ENCODE assay signal across 8 cellular contexts in genomic region chr20:43955244-43956191, GRCh38. TPM values are rescaled to one million over a fixed set of nuclear protein-coding genes. Genes with fewer than 3 reads are reported as not detected.
DNase-seq lines count a peak whose midpoint lies in the region; ATAC-seq and TF ChIP-seq lines count a peak whose summit lies in the region.

No MANE protein-coding gene starts in this region.

- H3K4me1 ChIP-seq in BLaER1 (peaks cover 88% of the 10 kb centered on the region), BE2C (peaks cover under 1% of the 10 kb centered on the region; the same call in 1 of the 2 replicates)

- peaks cover 33 to 38% of the 10 kb centered on the region in 2 donors for H3K27me3 Mint-ChIP-seq in natural killer cell treated with Interleukin-12 subunit alpha and Interleukin-12 subunit beta and Interleukin-15 and Interleukin-18, amount 100 ng/mL, for 72 hours

- H3K4me2 ChIP-seq in BLaER1 = peak overlapping the region; percentile 90

- peak overlapping the region; percentile 69 to 81 for H3K27ac Mint-ChIP-seq in natural killer cell treated with Interleukin-12 subunit alpha and Interleukin-12 subunit beta and Interleukin-15 and Interleukin-18, amount 100 ng/mL, for 72 hours

- H3K27ac ChIP-seq in BLaER1 = peak overlapping the region; percentile 29; the same call in 1 of the 2 replicates

- in situ Hi-C loops in astrocyte of the spinal cord (cut with HindIII; ENCODE audit: low sequenced_read_pairs) = no loop called here

- TF ChIP-seq CTCF in astrocyte of the spinal cord (IDR thresholded peaks at IDR 0.05; ENCODE audit: low read depth, low read length) (no peak), BE2C (IDR thresholded peaks at IDR 0.05; ENCODE audit: low read depth, low read length) (no peak)

- H3K27me3 ChIP-seq in BLaER1 = no peaks in the 10 kb centered on the region
- H3K27me3 ChIP-seq in BE2C = no peaks in the 10 kb centered on the region

- DNase-seq in T follicular helper cell (ENCODE audit: low read depth) (peak; percentile 33), astrocyte of the spinal cord (ENCODE audit: low read depth, low spot score) (peak; percentile 92), NCI-H1105 (lab: John Stamatoyannopoulos, UW) (no peak), BE2C (no peak)
- DNase-seq in natural killer cell treated with Interleukin-12 subunit alpha and Interleukin-12 subunit beta and Interleukin-15 and Interleukin-18, amount 100 ng/mL, for 72 hours (ENCODE audit: low spot score) = peak; percentile 72

- H4K20me1 ChIP-seq in BLaER1 = 0 out of 2 replicates have a peak, but pooled peaks cover 6% of the 10 kb centered on the region

- peaks cover 73 to 86% of the 10 kb centered on the region in 2 donors for H3K4me1 Mint-ChIP-seq in natural killer cell treated with Interleukin-12 subunit alpha and Interleukin-12 subunit beta and Interleukin-15 and Interleukin-18, amount 100 ng/mL, for 72 hours (ENCODE audit: low read depth in 2 of 2)

- H3K9me3 ChIP-seq in BLaER1 (no peaks in the 10 kb centered on the region; the same call in 1 of the 2 replicates), BE2C (no peaks in the 10 kb centered on the region)

- H3K4me3 ChIP-seq in BLaER1 = no peak overlapping the region
- H3K4me3 ChIP-seq in astrocyte of the spinal cord (ENCODE audit: low read depth, low read length) = no peak overlapping the region
- H3K4me3 ChIP-seq in BE2C (ENCODE audit: low read depth, low read length) = no peak overlapping the region

- H3K9ac ChIP-seq in BLaER1 = no peak overlapping the region

- H3K9me3 Mint-ChIP-seq in natural killer cell treated with Interleukin-12 subunit alpha and Interleukin-12 subunit beta and Interleukin-15 and Interleukin-18, amount 100 ng/mL, for 72 hours = peaks cover 3% of the 10 kb centered on the region

- H3K4me3 Mint-ChIP-seq in natural killer cell treated with Interleukin-12 subunit alpha and Interleukin-12 subunit beta and Interleukin-15 and Interleukin-18, amount 100 ng/mL, for 72 hours = peak overlapping the region; percentile 72

- no peaks in the 10 kb centered on the region for H3K36me3 ChIP-seq in BLaER1
- H3K36me3 ChIP-seq in BE2C = no peaks in the 10 kb centered on the region

- ATAC-seq in GM19438 (IDR thresholded peaks at IDR 0.05; ENCODE audit: low read depth, unreplicated experiment) (peak; percentile 63), HG03442 (IDR thresholded peaks at IDR 0.05; ENCODE audit: unreplicated experiment) (peak; percentile 54)
- peak; percentile 84 to 87 for ATAC-seq in natural killer cell treated with Interleukin-12 subunit alpha and Interleukin-12 subunit beta and Interleukin-15 and Interleukin-18, amount 100 ng/mL, for 72 hours

- H3K36me3 Mint-ChIP-seq in natural killer cell treated with Interleukin-12 subunit alpha and Interleukin-12 subunit beta and Interleukin-15 and Interleukin-18, amount 100 ng/mL, for 72 hours = peaks cover 19% of the 10 kb centered on the region

RNA-seq across cellular contexts. Expression of gene TOX2, which starts 40.9 kb away (rescaled TPM):
- 1 to 10 TPM; 4.0 to 5.6 TPM for total RNA-seq in natural killer cell treated with Interleukin-12 subunit alpha and Interleukin-12 subunit beta and Interleukin-15 and Interleukin-18, amount 100 ng/mL, for 72 hours
- 28.3 TPM for polyA plus RNA-seq in BE2C (2012; ENCODE audit: insufficient read depth, insufficient read length, low read depth)

Comparison
In these comparisons a context has a peak if more than half of its experiments do, and no peak if none do; other contexts are left out.
1. DNase-seq: peak in T follicular helper cell (single experiment), astrocyte of the spinal cord (single experiment) and natural killer cell treated with Interleukin-12 subunit alpha and Interleukin-12 subunit beta and Interleukin-15 and Interleukin-18, amount 100 ng/mL, for 72 hours (single experiment); none in NCI-H1105 (single experiment) and BE2C (single experiment).
2. Peak in every context shown above with its lines, with median percentiles within 50 percentile points of each other: ATAC-seq.